10 cellular contexts compared by ENCODE assay signal in the genomic region with DNA sequence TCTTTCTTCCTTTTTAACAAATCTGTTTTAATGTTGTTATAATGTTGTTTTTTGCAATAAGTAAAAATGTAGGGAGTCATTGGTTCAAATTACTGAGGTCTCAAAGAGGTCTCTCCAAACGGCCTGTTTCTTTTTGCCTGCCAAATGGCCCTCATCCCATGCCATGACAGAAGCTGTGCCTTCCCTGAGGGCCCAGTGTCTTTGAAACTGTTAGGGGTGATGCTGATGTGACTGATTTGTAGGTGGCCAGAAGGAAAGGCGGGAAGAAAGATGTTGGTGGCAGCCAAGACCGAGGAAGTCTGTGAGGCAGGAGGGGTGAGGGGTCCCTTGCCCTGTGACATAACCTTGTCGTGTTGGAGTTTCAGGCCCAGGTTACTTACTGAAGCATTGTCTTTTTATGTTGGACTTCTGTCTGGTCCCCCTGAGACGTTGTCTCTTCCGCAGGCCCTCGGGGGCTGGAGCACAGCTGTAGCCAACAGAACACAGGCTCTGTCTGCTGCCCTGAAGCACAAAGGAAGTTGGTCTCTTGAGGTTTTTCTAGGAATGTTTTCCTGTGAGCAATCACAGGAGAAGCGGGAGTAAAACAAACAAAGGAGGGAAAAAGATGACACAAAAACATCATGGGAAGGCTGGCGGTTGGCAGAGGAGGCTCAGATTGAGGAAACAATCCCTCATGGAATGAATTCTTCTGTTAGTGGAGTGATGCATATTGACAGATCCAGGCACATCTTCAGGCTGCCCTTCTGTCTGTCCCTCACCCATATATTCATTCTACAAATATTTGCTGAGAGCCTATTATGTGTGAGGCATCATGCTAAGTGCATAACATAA. TPM values are rescaled to one million over a fixed set of nuclear protein-coding genes. Genes with fewer than 3 reads are reported as not detected.
DNase-seq lines count a peak whose midpoint lies in the region; ATAC-seq and TF ChIP-seq lines count a peak whose summit lies in the region.
"Had no signal": no experiment of that assay in that cellular context is flagged by ENCODE, and none has a peak within 500 bp of the region (broad histone marks: within the 10 kb centered on the region; RNA-seq: fewer than 3 reads in every experiment).

No MANE protein-coding gene starts in this region.

- ATAC-seq in HG03520 (IDR thresholded peaks at IDR 0.05; ENCODE audit: unreplicated experiment) (no peak), HG03196 (IDR thresholded peaks at IDR 0.05; ENCODE audit: unreplicated experiment) (no peak), GM21367 (IDR thresholded peaks at IDR 0.05; ENCODE audit: unreplicated experiment) (no peak)

- no peak overlapping the region for H3K4me3 ChIP-seq in fibroblast of mammary gland (ENCODE audit: control insufficient read depth, low read depth, low read length)
- no peak overlapping the region for H3K4me3 ChIP-seq in skeletal muscle cell (ENCODE audit: low read depth, low read length)

- in situ Hi-C loops in SK-MEL-5 (cut with HindIII; ENCODE audit: low pct_unique_long_range_greater_than_20kb, low sequenced_read_pairs): no loop called here

- DNase-seq in GM04504 (ENCODE audit: low read depth) (peak; percentile 48), SK-MEL-5 (ENCODE audit: low read depth, low spot score) (peak; percentile 96), fibroblast of mammary gland (ENCODE audit: low read depth) (peak; percentile 84), skeletal muscle cell (ENCODE audit: low read depth) (peak; percentile 65), DMS79 (lab: John Stamatoyannopoulos, UW) (no peak)
- DNase-seq: stimulated activated CD4-positive, alpha-beta T cell treated with anti-CD3 and anti-CD28 coated beads, Interleukin-2, amount 100 ng/mL, for 48 hours; T-cell had no signal

- TF ChIP-seq CTCF in fibroblast of mammary gland (conservative IDR thresholded peaks at IDR 0.05; ENCODE audit: control insufficient read depth, insufficient read depth, low read depth, low read length): no peak

RNA-seq across cellular contexts. Expression of gene ST3GAL5, which starts 4.9 kb away (rescaled TPM):
- total RNA-seq in SK-MEL-5 (2014; rRNA removed; shearing (Covaris generic)): 70.8 and 71.0 TPM in 2 replicates
- polyA plus RNA-seq in SK-MEL-5 (2015; cell fraction: cytosol; rRNA removed): 40.6 and 53.3 TPM in 2 replicates
- 57.8 and 64.6 TPM in 2 replicates for polyA plus RNA-seq in SK-MEL-5 (2015; cell fraction: nucleus; rRNA removed)
